9 cellular contexts compared by ENCODE assay signal in the genomic region with DNA sequence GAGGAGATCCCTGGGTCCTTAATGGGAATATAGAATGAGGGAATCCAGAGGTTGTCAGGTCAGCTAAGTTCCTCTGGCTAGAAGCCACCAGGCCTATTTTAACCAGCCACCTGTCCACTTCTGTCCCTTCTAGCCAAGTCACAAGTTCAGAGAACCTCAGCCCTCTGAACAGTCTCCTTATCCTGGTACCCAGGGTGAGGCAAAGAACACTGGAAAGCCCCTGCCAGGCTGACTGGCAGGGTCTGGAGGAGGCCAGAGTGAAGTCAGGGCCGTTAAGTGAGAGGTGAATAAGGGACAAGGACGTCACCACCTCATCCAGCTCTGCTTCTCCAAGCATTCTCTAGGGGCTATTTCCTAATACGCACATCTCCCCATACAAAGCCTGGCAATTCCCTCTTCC. TPM values are rescaled to one million over a fixed set of nuclear protein-coding genes. Genes with fewer than 3 reads are reported as not detected.
DNase-seq lines count a peak whose midpoint lies in the region; TF ChIP-seq lines count a peak whose summit lies in the region.
"Had no signal": no experiment of that assay in that cellular context is flagged by ENCODE, and none has a peak within 500 bp of the region (broad histone marks: within the 10 kb centered on the region; RNA-seq: fewer than 3 reads in every experiment).

No MANE protein-coding gene starts in this region.

- H3K79me2 ChIP-seq in OCI-LY1 (ENCODE audit: insufficient read depth, low read length) (peaks cover 31% of the 10 kb centered on the region), mesendoderm (ENCODE audit: control insufficient read depth, insufficient read depth, low read length) (peaks cover 44% of the 10 kb centered on the region)

- H3K9ac ChIP-seq in OCI-LY1 (ENCODE audit: low read length) (peak overlapping the region; percentile 97; the same call in 1 of the 2 replicates), mesendoderm (ENCODE audit: low read length) (peak overlapping the region; percentile 34)

- no peak overlapping the region for H3K4ac ChIP-seq in mesendoderm (ENCODE audit: low read depth, low read length)

- H3K9me3 ChIP-seq in CD8-positive, alpha-beta memory T cell (ENCODE audit: low read length) = no peaks in the 10 kb centered on the region
- no peaks in the 10 kb centered on the region for H3K9me3 ChIP-seq in OCI-LY1 (ENCODE audit: low read length)

- peak overlapping the region; percentile 37 to 95 (median 93) for H3K4me3 Mint-ChIP-seq in CD8-positive, alpha-beta memory T cell

- H2BK5ac ChIP-seq in mesendoderm (ENCODE audit: low read length) = no peak overlapping the region

- no peak overlapping the region for H3K27ac ChIP-seq in CD8-positive, alpha-beta memory T cell (ENCODE audit: low read depth, low read length)
- H3K27ac ChIP-seq in OCI-LY1 (ENCODE audit: low read depth, low read length, poor library complexity, severe bottlenecking) = no peak overlapping the region
- no peak overlapping the region for H3K27ac ChIP-seq in mesendoderm (ENCODE audit: low read depth, low read length)
- H3K27ac ChIP-seq in brain microvascular endothelial cell = no peak overlapping the region

- no peak overlapping the region for H2BK15ac ChIP-seq in mesendoderm (replicated peaks; ENCODE audit: low read depth)

- no peak overlapping the region for H2AK5ac ChIP-seq in mesendoderm (ENCODE audit: low read length)

- POLR2A ChIA-PET in CD8-positive, alpha-beta memory T cell (lab: Charles Lee) = no interaction called here

- H3K23ac ChIP-seq in mesendoderm (ENCODE audit: low read length) = peak overlapping the region; percentile 80

- no peak for DNase-seq in CD8-positive, alpha-beta memory T cell
- no peak for DNase-seq in mesendoderm
- DNase-seq in HK-2 (ENCODE audit: unreplicated experiment) = no peak
- no peak for DNase-seq in HUDEP-2 (lab: John Stamatoyannopoulos, UW; ENCODE audit: unreplicated experiment in 76 of 76)
- no peak for DNase-seq in brain microvascular endothelial cell
- DNase-seq: NCI-H1436 had no signal

- H3K36me3 ChIP-seq in CD8-positive, alpha-beta memory T cell (ENCODE audit: insufficient read depth, low read length) = peaks cover 25% of the 10 kb centered on the region
- H3K36me3 ChIP-seq in OCI-LY1 (ENCODE audit: insufficient read depth, low read length) (peaks cover 32% of the 10 kb centered on the region), mesendoderm (ENCODE audit: control insufficient read depth, insufficient read depth, low read length) (peaks cover 3% of the 10 kb centered on the region), brain microvascular endothelial cell (replicated peaks) (peaks cover 27% of the 10 kb centered on the region)

- no CpG with 5 or more reads among the region's 3 CpGs for WGBS in mesendoderm (ENCODE audit: extremely low coverage, insufficient coverage, low lambda C conversion rate)

- no peaks in the 10 kb centered on the region for H4K20me1 ChIP-seq in OCI-LY1 (ENCODE audit: insufficient read depth, low read length)

- H3K4me1 ChIP-seq in CD8-positive, alpha-beta memory T cell (ENCODE audit: insufficient read depth, low read length) = peaks cover 33% of the 10 kb centered on the region
- H3K4me1 ChIP-seq in OCI-LY1 (ENCODE audit: insufficient read depth, low read length, severe bottlenecking) (peaks cover 32% of the 10 kb centered on the region), mesendoderm (ENCODE audit: control insufficient read depth, low read depth, low read length) (peaks cover 3% of the 10 kb centered on the region)

- H3K36me3 Mint-ChIP-seq in CD8-positive, alpha-beta memory T cell = peaks cover 0 to 50% (median 16%) of the 10 kb centered on the region in 3 donors

- no peak overlapping the region for H2AFZ ChIP-seq in OCI-LY1 (ENCODE audit: low read length)

- no peak overlapping the region for H4K8ac ChIP-seq in mesendoderm (ENCODE audit: low read depth, low read length)

- H3K56ac ChIP-seq in mesendoderm (ENCODE audit: low read length) = no peak overlapping the region

- TF ChIP-seq CTCF in OCI-LY1 (IDR thresholded peaks at IDR 0.05; ENCODE audit: low read length) = no peak
- no peak for TF ChIP-seq CTCF in brain microvascular endothelial cell (IDR thresholded peaks at IDR 0.05; ENCODE audit: low read depth, low read length, missing control alignments)

- no peaks in the 10 kb centered on the region for H3F3A ChIP-seq in OCI-LY1 (ENCODE audit: insufficient read depth, low read length)

- H4K5ac ChIP-seq in mesendoderm (ENCODE audit: low read length) = no peak overlapping the region

- peaks cover 0 to 2% of the 10 kb centered on the region in 2 donors for H3K27me3 Mint-ChIP-seq in CD8-positive, alpha-beta memory T cell

- no peaks in the 10 kb centered on the region for H3K9me2 ChIP-seq in OCI-LY1 (ENCODE audit: low read depth, low read length)

- H3K18ac ChIP-seq in mesendoderm (ENCODE audit: low read length) = no peak overlapping the region

- in situ Hi-C loops in brain microvascular endothelial cell (cut with HindIII; ENCODE audit: low pct_ligation_motif_present, low sequenced_read_pairs) = no loop called here

- H3K79me1 ChIP-seq in mesendoderm (ENCODE audit: low read length) = peaks cover 8% of the 10 kb centered on the region

- H2BK120ac ChIP-seq in mesendoderm (ENCODE audit: low read depth, low read length) = no peak overlapping the region

- peak overlapping the region in 3 of 8 donors; percentile 35 to 91 (median 63) for H3K27ac Mint-ChIP-seq in CD8-positive, alpha-beta memory T cell

- peaks cover 39 to 47% (median 46%) of the 10 kb centered on the region in 3 donors for H3K4me1 Mint-ChIP-seq in CD8-positive, alpha-beta memory T cell

- no peaks in the 10 kb centered on the region for H3K27me3 ChIP-seq in CD8-positive, alpha-beta memory T cell (ENCODE audit: insufficient read depth, low read length, poor library complexity, severe bottlenecking)
- H3K27me3 ChIP-seq in OCI-LY1 (ENCODE audit: insufficient read depth, low read length) = no peaks in the 10 kb centered on the region
- H3K27me3 ChIP-seq in mesendoderm (ENCODE audit: insufficient read depth, low read length, poor library complexity) = no peaks in the 10 kb centered on the region
- no peaks in the 10 kb centered on the region for H3K27me3 ChIP-seq in brain microvascular endothelial cell (replicated peaks)

- no peak overlapping the region for H3K4me3 ChIP-seq in CD8-positive, alpha-beta memory T cell (ENCODE audit: low read length)
- H3K4me3 ChIP-seq in OCI-LY1 (ENCODE audit: low read depth, low read length, poor library complexity, severe bottlenecking) (peak overlapping the region; percentile 77), mesendoderm (ENCODE audit: low read length) (no peak overlapping the region), brain microvascular endothelial cell (ENCODE audit: low read depth, low read length) (no peak overlapping the region)
- H3K4me3 ChIP-seq: lung had no signal

- H3K4me2 ChIP-seq in OCI-LY1 (ENCODE audit: low read length) (peak overlapping the region; percentile 99), mesendoderm (ENCODE audit: low read length) (no peak overlapping the region)

- CTCF ChIA-PET in CD8-positive, alpha-beta memory T cell (lab: Charles Lee) = interaction anchor here (1.9 kb wide), 1 partner anchor 9 kb away, joined by 5 read pairs; no protein-coding TSS in a partner anchor

- H3K9me3 Mint-ChIP-seq in CD8-positive, alpha-beta memory T cell = no peaks in the 10 kb centered on the region

RNA-seq across cellular contexts. Expression of a gene that starts 2.7 kb away (rescaled TPM):
- total RNA-seq in CD8-positive, alpha-beta memory T cell = 100 to 1,000 TPM; 224 to 240 TPM
- polyA plus RNA-seq in CD8-positive, alpha-beta memory T cell = 57.1 TPM
- polyA plus RNA-seq in mesendoderm (2013, experiment 1 of 2) = 93.7 TPM
- polyA plus RNA-seq in mesendoderm (2013, experiment 2 of 2) = 91.5 TPM

RNA-seq across cellular contexts. Expression of a gene that starts 3.2 kb away (rescaled TPM):
- total RNA-seq in CD8-positive, alpha-beta memory T cell = 100 to 1,000 TPM; 106 to 111 TPM
- 84.8 TPM for polyA plus RNA-seq in CD8-positive, alpha-beta memory T cell
- polyA plus RNA-seq in mesendoderm (2013, experiment 1 of 2) = 64.0 TPM
- 62.8 TPM for polyA plus RNA-seq in mesendoderm (2013, experiment 2 of 2)

RNA-seq across cellular contexts. Expression of a gene that starts 6.6 kb away (rescaled TPM):
- 100 to 1,000 TPM; 156 to 165 TPM for total RNA-seq in CD8-positive, alpha-beta memory T cell
- polyA plus RNA-seq in CD8-positive, alpha-beta memory T cell = 914 TPM
- polyA plus RNA-seq in mesendoderm (2013, experiment 1 of 2) = 386 TPM
- 384 TPM for polyA plus RNA-seq in mesendoderm (2013, experiment 2 of 2)

RNA-seq across cellular contexts. Expression of a gene that starts 9.6 kb away (rescaled TPM):
- 10 to 100 TPM; 48.0 to 51.9 TPM for total RNA-seq in CD8-positive, alpha-beta memory T cell
- polyA plus RNA-seq in CD8-positive, alpha-beta memory T cell = 25.8 TPM
- 80.4 TPM for polyA plus RNA-seq in mesendoderm (2013, experiment 1 of 2)
- polyA plus RNA-seq in mesendoderm (2013, experiment 2 of 2) = 80.7 TPM

RNA-seq across cellular contexts. Expression of a gene that starts 13.5 kb away (rescaled TPM):
- 1 to 10 TPM in 1 of 2 experiments, under 1 TPM in 1; 0.63 to 1.1 TPM for total RNA-seq in CD8-positive, alpha-beta memory T cell
- polyA plus RNA-seq in CD8-positive, alpha-beta memory T cell = 2.1 TPM
- 99.5 TPM for polyA plus RNA-seq in mesendoderm (2013, experiment 1 of 2)
- 96.9 TPM for polyA plus RNA-seq in mesendoderm (2013, experiment 2 of 2)
- total RNA-seq: H4 had no signal
